8 cellular contexts compared by ENCODE assay signal in the genomic region with DNA sequence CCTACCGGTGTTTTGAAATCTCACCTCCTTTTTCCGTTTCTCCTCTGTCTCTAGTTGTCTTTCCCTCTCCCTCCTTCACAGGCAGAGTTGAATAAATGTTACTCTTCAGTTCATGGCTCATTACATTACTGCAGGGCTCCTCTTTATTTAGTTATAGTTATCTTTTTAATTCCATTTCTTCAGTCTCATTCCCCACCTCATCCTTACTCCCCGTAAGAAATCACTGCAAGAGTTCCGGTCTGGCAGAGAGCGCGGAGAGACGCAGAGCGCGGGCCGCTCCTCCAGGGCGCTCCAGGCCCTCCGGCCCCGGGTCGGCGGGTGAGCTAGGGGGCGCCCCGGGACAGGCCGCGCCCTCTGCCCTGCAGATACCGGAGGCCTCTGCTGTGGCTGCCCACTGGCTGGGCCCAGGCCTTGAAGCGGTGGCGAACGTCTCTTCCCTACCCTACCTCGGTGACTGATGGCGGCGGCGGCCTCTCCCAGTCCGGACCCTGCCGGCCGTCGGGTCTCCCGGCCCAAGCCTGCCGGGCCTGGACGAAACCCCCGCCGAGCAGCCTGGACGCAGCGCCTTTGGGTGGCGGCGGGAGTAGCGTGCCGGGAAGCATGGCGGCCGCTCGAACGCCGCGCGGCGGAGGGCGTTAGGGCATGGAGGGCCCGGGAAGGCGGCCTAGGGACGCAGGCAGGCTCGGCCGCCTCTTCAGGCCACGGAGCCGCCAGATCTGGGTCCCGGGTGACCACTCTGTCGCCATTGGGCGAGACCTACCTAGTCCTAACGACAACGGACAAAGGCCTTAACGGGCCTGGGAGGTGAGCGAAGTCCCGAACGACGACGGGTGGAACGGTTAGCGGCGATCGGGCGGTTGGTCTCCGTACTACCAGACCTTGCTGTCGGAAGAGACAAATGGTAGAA. TPM values are rescaled to one million over a fixed set of nuclear protein-coding genes. Genes with fewer than 3 reads are reported as not detected.
DNase-seq lines count a peak whose midpoint lies in the region; ATAC-seq and TF ChIP-seq lines count a peak whose summit lies in the region.

No MANE protein-coding gene starts in this region.

- H3K27me3 ChIP-seq in AG04450 (ENCODE audit: control insufficient read depth, insufficient read depth, low read length) (no peaks in the 10 kb centered on the region), NT2/D1 (ENCODE audit: insufficient read depth, insufficient read length) (no peaks in the 10 kb centered on the region)
- no peaks in the 10 kb centered on the region for H3K27me3 ChIP-seq in naive thymus-derived CD4-positive, alpha-beta T cell (ENCODE audit: control insufficient read depth in 2 of 2, insufficient read depth in 2 of 2, low read length in 2 of 2)

- H3K9me3 ChIP-seq in AG04450 (ENCODE audit: control insufficient read depth, insufficient read depth, low read length) (no peaks in the 10 kb centered on the region; the same call in 1 of the 2 replicates), NT2/D1 (ENCODE audit: insufficient read depth, low read length) (no peaks in the 10 kb centered on the region)
- no peaks in the 10 kb centered on the region for H3K9me3 ChIP-seq in naive thymus-derived CD4-positive, alpha-beta T cell (ENCODE audit: control insufficient read depth in 2 of 3, low read length in 3 of 3)

- H3K4me1 Mint-ChIP-seq in activated T-cell treated with anti-CD3 and anti-CD28 coated beads, Interleukin-2, amount 50 U/mL, for 72 hours (ENCODE audit: low read depth): peaks cover 43% of the 10 kb centered on the region
- H3K4me1 Mint-ChIP-seq in naive thymus-derived CD4-positive, alpha-beta T cell: peaks cover 6 to 42% (median 35%) of the 10 kb centered on the region in 7 donors
- peaks cover 42% of the 10 kb centered on the region for H3K4me1 Mint-ChIP-seq in stimulated activated memory B cell treated with anti-CD40 and anti-IgM and Interleukin-4, amounts not matched to agents 10 μg/mL and 1 μg/mL and 100 μg/mL, for 72 hours

- peak overlapping the region; percentile 93 for H3K9ac ChIP-seq in NT2/D1 (ENCODE audit: insufficient read length, low read depth)

- H3K27me3 Mint-ChIP-seq in activated T-cell treated with anti-CD3 and anti-CD28 coated beads, Interleukin-2, amount 50 U/mL, for 72 hours (ENCODE audit: low read depth): no peaks in the 10 kb centered on the region
- H3K27me3 Mint-ChIP-seq in naive thymus-derived CD4-positive, alpha-beta T cell: peaks cover 0 to 6% (median 0%) of the 10 kb centered on the region in 5 donors
- no peaks in the 10 kb centered on the region for H3K27me3 Mint-ChIP-seq in stimulated activated memory B cell treated with anti-CD40 and anti-IgM and Interleukin-4, amounts not matched to agents 10 μg/mL and 1 μg/mL and 100 μg/mL, for 72 hours

- H3K4me3 Mint-ChIP-seq in activated T-cell treated with anti-CD3 and anti-CD28 coated beads, Interleukin-2, amount 50 U/mL, for 72 hours: peak overlapping the region; percentile 89 to 91
- peak overlapping the region; percentile 73 to 100 (median 91) for H3K4me3 Mint-ChIP-seq in naive thymus-derived CD4-positive, alpha-beta T cell
- H3K4me3 Mint-ChIP-seq in stimulated activated memory B cell treated with anti-CD40 and anti-IgM and Interleukin-4, amounts not matched to agents 10 μg/mL and 1 μg/mL and 100 μg/mL, for 72 hours: peak overlapping the region; percentile 91

- TF ChIP-seq CTCF in AG04450 (IDR thresholded peaks at IDR 0.05; ENCODE audit: low read depth, low read length): peak; percentile 18; the same call in 1 of the 2 replicates

- H3K36me3 Mint-ChIP-seq in activated T-cell treated with anti-CD3 and anti-CD28 coated beads, Interleukin-2, amount 50 U/mL, for 72 hours (ENCODE audit: insufficient read depth in 2 of 2): peaks cover 2 to 4% of the 10 kb centered on the region in 2 donors
- peaks cover 0 to 6% (median 0%) of the 10 kb centered on the region in 5 donors for H3K36me3 Mint-ChIP-seq in naive thymus-derived CD4-positive, alpha-beta T cell
- H3K36me3 Mint-ChIP-seq in stimulated activated memory B cell treated with anti-CD40 and anti-IgM and Interleukin-4, amounts not matched to agents 10 μg/mL and 1 μg/mL and 100 μg/mL, for 72 hours: peaks cover 5% of the 10 kb centered on the region

- DNase-seq in AG04450 (ENCODE audit: low read depth, low spot score): no peak
- DNase-seq in NT2/D1 (ENCODE audit: low read depth, low spot score): peak; percentile 62
- peak; percentile 84 to 88 for DNase-seq in activated T-cell treated with anti-CD3 and anti-CD28 coated beads, Interleukin-2, amount 50 U/mL, for 72 hours
- DNase-seq in fibroblast of gingiva (ENCODE audit: low read depth): peak; percentile 87
- DNase-seq in naive thymus-derived CD4-positive, alpha-beta T cell: peak; percentile 48 to 81 (median 61)

- H3K27ac Mint-ChIP-seq in activated T-cell treated with anti-CD3 and anti-CD28 coated beads, Interleukin-2, amount 50 U/mL, for 72 hours: peak overlapping the region; percentile 97
- peak overlapping the region; percentile 90 to 98 (median 97) for H3K27ac Mint-ChIP-seq in naive thymus-derived CD4-positive, alpha-beta T cell
- peak overlapping the region; percentile 96 for H3K27ac Mint-ChIP-seq in stimulated activated memory B cell treated with anti-CD40 and anti-IgM and Interleukin-4, amounts not matched to agents 10 μg/mL and 1 μg/mL and 100 μg/mL, for 72 hours

- H3K4me3 ChIP-seq in AG04450 (ENCODE audit: low read depth, low read length) (peak overlapping the region; percentile 59), NT2/D1 (ENCODE audit: insufficient read length, low read depth) (peak overlapping the region; percentile 76)
- H3K4me3 ChIP-seq in naive thymus-derived CD4-positive, alpha-beta T cell (ENCODE audit: low read length): peak overlapping the region; percentile 61

- H3K4me1 ChIP-seq in NT2/D1 (ENCODE audit: insufficient read depth, insufficient read length): no peaks in the 10 kb centered on the region
- peaks cover 8 to 15% of the 10 kb centered on the region in 2 donors for H3K4me1 ChIP-seq in naive thymus-derived CD4-positive, alpha-beta T cell (ENCODE audit: control insufficient read depth in 2 of 2, insufficient read depth in 2 of 2, low read length in 2 of 2)

- CTCF ChIA-PET in AG04450 (lab: Charles Lee): interaction anchor here (1.5 kb wide), 1 partner anchor 11 kb away, joined by 7 read pairs; no protein-coding TSS in a partner anchor
- CTCF ChIA-PET in naive thymus-derived CD4-positive, alpha-beta T cell (lab: Charles Lee): no interaction called here

- intact Hi-C loops in naive thymus-derived CD4-positive, alpha-beta T cell (cut with micrococcal nuclease): loop anchor here (1.0 to 10.0 kb wide), 13 partner anchors 11 to 856 kb away; partner anchors contain the start of genes BTN2A1 (in 2 of the 2), BTN3A1 (in 2 of the 2), ABT1 (in 1 of the 2) and BTN3A3 (in 1 of the 2)

- no peaks in the 10 kb centered on the region for H3K36me3 ChIP-seq in NT2/D1 (ENCODE audit: insufficient read depth, insufficient read length, low read length)
- H3K36me3 ChIP-seq in naive thymus-derived CD4-positive, alpha-beta T cell (ENCODE audit: control insufficient read depth in 2 of 3, insufficient read depth in 3 of 3, low read length in 3 of 3): no peaks in the 10 kb centered on the region

- no peaks in the 10 kb centered on the region for H3K9me3 Mint-ChIP-seq in activated T-cell treated with anti-CD3 and anti-CD28 coated beads, Interleukin-2, amount 50 U/mL, for 72 hours
- peaks cover 0 to 9% (median 0%) of the 10 kb centered on the region in 11 donors for H3K9me3 Mint-ChIP-seq in naive thymus-derived CD4-positive, alpha-beta T cell
- H3K9me3 Mint-ChIP-seq in stimulated activated memory B cell treated with anti-CD40 and anti-IgM and Interleukin-4, amounts not matched to agents 10 μg/mL and 1 μg/mL and 100 μg/mL, for 72 hours: no peaks in the 10 kb centered on the region

- POLR2A ChIA-PET in AG04450 (lab: Yijun Ruan, JAX): interaction anchor here (0.8 to 1.5 kb wide), 2 partner anchors 11 to 16 kb away, joined by 4 to 6 read pairs; no protein-coding TSS in a partner anchor
- POLR2A ChIA-PET in naive thymus-derived CD4-positive, alpha-beta T cell (lab: Charles Lee): interaction anchor here (0.5 to 4.7 kb wide), 17 partner anchors 11 to 298 kb away, joined by 3 to 51 read pairs (median 3); partner anchors contain the start of gene HMGN4

- peak; percentile 57 for ATAC-seq in GM18873 (IDR thresholded peaks at IDR 0.05; ENCODE audit: low FRiP score, unreplicated experiment)
- ATAC-seq in HG03135 (IDR thresholded peaks at IDR 0.05; ENCODE audit: unreplicated experiment): peak; percentile 55
- peak; percentile 86 to 90 for ATAC-seq in activated T-cell treated with anti-CD3 and anti-CD28 coated beads, Interleukin-2, amount 50 U/mL, for 72 hours (replicated peaks in 1 of 2)
- ATAC-seq in naive thymus-derived CD4-positive, alpha-beta T cell: peak; percentile 75
- ATAC-seq in stimulated activated memory B cell treated with anti-CD40 and anti-IgM and Interleukin-4, amounts not matched to agents 10 μg/mL and 1 μg/mL and 100 μg/mL, for 72 hours: peak; percentile 92

- H3K27ac ChIP-seq in AG04450 (ENCODE audit: low read depth, low read length): peak overlapping the region; percentile 67
- peak overlapping the region; percentile 69 for H3K27ac ChIP-seq in naive thymus-derived CD4-positive, alpha-beta T cell (ENCODE audit: low read depth, low read length)

RNA-seq across cellular contexts. Expression of gene HMGN4, which starts 16.4 kb away (rescaled TPM):
- 59.0 and 72.3 TPM in 2 replicates for polyA plus RNA-seq in AG04450 (2011; rRNA removed)
- polyA minus RNA-seq in AG04450 (2011; rRNA and poly(A)+ RNA removed): 18.6 and 27.4 TPM in 2 replicates
- total RNA-seq in activated T-cell treated with anti-CD3 and anti-CD28 coated beads, Interleukin-2, amount 50 U/mL, for 72 hours: 10 to 100 TPM; 84.7 to 90.9 TPM
- 10 to 100 TPM; 37.6 to 96.0 (median 81.7) TPM for total RNA-seq in naive thymus-derived CD4-positive, alpha-beta T cell
- polyA plus RNA-seq in naive thymus-derived CD4-positive, alpha-beta T cell: 100 to 1,000 TPM; 122 to 154 TPM

RNA-seq across cellular contexts. Expression of gene BTN1A1, which starts 21.6 kb away (rescaled TPM):
- polyA plus RNA-seq in AG04450 (2011; rRNA removed): 0.04 TPM in 1 of 2 replicates, not detected in the other
- not detected in 2 replicates for polyA minus RNA-seq in AG04450 (2011; rRNA and poly(A)+ RNA removed)
- total RNA-seq in activated T-cell treated with anti-CD3 and anti-CD28 coated beads, Interleukin-2, amount 50 U/mL, for 72 hours: under 1 TPM in 1 of 2 donors, not detected in 1; 0.10 TPM
- not detected for total RNA-seq in naive thymus-derived CD4-positive, alpha-beta T cell
- not detected for polyA plus RNA-seq in naive thymus-derived CD4-positive, alpha-beta T cell
